18 cellular contexts compared by ENCODE assay signal in genomic region chr11:45610627-45611026, GRCh38. TPM values are rescaled to one million over a fixed set of nuclear protein-coding genes. Genes with fewer than 3 reads are reported as not detected.
DNase-seq lines count a peak whose midpoint lies in the region; ATAC-seq and TF ChIP-seq lines count a peak whose summit lies in the region.
"Had no signal": no experiment of that assay in that cellular context is flagged by ENCODE, and none has a peak within 500 bp of the region (broad histone marks: within the 10 kb centered on the region; RNA-seq: fewer than 3 reads in every experiment).

No MANE protein-coding gene starts in this region.

- H3K4me1 ChIP-seq in mammary epithelial cell (ENCODE audit: insufficient read depth, low read length) (no peaks in the 10 kb centered on the region), spleen (peaks cover 0 to 17% (median 6%) of the 10 kb centered on the region in 6 donors)
- H3K4me1 ChIP-seq: A549, SJSA1 had no signal

- no peaks in the 10 kb centered on the region for H3K9me3 Mint-ChIP-seq in WTC11
- H3K9me3 Mint-ChIP-seq: HFFc6 had no signal

- CTCF ChIA-PET in WTC11 (lab: Charles Lee) (interaction anchor here (1.6 kb wide), 1 partner anchor 161 kb away, joined by 5 read pairs; no protein-coding TSS in a partner anchor), mammary epithelial cell (lab: Charles Lee; ENCODE audit: low non-redundant PET) (no interaction called here)

- no peak overlapping the region for H2AFZ ChIP-seq in mammary epithelial cell (ENCODE audit: low read depth, low read length)

- H3K36me3 Mint-ChIP-seq in WTC11: no peaks in the 10 kb centered on the region

- dilution Hi-C loops in mammary epithelial cell (cut with HindIII; ENCODE audit: low sequenced_read_pairs): no loop called here

- H3K4me3 ChIP-seq in WERI-Rb-1 (ENCODE audit: low read depth, low read length) (no peak overlapping the region), mammary epithelial cell (replicated peaks in 1 of 3; ENCODE audit: insufficient read depth in 1 of 3, low read depth in 2 of 3, low read length in 3 of 3) (no peak overlapping the region), spleen (no peak overlapping the region)
- H3K4me3 ChIP-seq: A549, SJSA1 had no signal

- H3K79me2 ChIP-seq in mammary epithelial cell (ENCODE audit: insufficient read depth, low read length): no peaks in the 10 kb centered on the region

- ATAC-seq in Right ventricle myocardium superior (ENCODE audit: poor library complexity) (peak; percentile 61), WTC11 (no peak), GM18498 (IDR thresholded peaks at IDR 0.05; ENCODE audit: unreplicated experiment) (no peak)
- ATAC-seq: A549, HepG2 had no signal

- H3K36me3 ChIP-seq in WERI-Rb-1: no peaks in the 10 kb centered on the region
- no peaks in the 10 kb centered on the region for H3K36me3 ChIP-seq in mammary epithelial cell (ENCODE audit: insufficient read depth, low read length)
- no peaks in the 10 kb centered on the region for H3K36me3 ChIP-seq in spleen
- H3K36me3 ChIP-seq: SJSA1 had no signal

- H4K20me1 ChIP-seq in mammary epithelial cell (ENCODE audit: insufficient read depth, low read length): no peaks in the 10 kb centered on the region

- H3K4me1 Mint-ChIP-seq in WTC11: peaks cover 9% of the 10 kb centered on the region

- H3K27ac Mint-ChIP-seq in WTC11: no peak overlapping the region
- H3K27ac Mint-ChIP-seq: HFFc6 had no signal

- BruUV-seq in mammary epithelial cell (replicated peaks; lab: Mats Ljungman, UMichigan): no TSS peak

- intact Hi-C loops in Right ventricle myocardium superior (cut with DNase I) (no loop called here), cardiac septum (cut with DNase I) (no loop called here), mammary epithelial cell (cut with micrococcal nuclease) (no loop called here), spleen (cut with DNase I; ENCODE audit: low total_unique reads) (no loop called here)

- H3K9ac ChIP-seq in mammary epithelial cell (ENCODE audit: insufficient read depth, low read length): no peak overlapping the region
- H3K9ac ChIP-seq: KMS-11 had no signal

- DNase-seq in Right ventricle myocardium superior (peak; percentile 47), cardiac septum (ENCODE audit: low spot score) (no peak), MV-4-11 (lab: John Stamatoyannopoulos, UW) (peak; percentile 94), WERI-Rb-1 (no peak), WTC11 (ENCODE audit: low spot score) (no peak), mammary epithelial cell (no peak), spleen (no peak)
- DNase-seq: C1 segment of cervical spinal cord, HFFc6, NCI-H1417 treated with DMSO at 0.1 percent for 48 hours, NCI-H2081 treated with DMSO at 0.1 percent for 48 hours, SW 1271 had no signal

- WGBS in mammary epithelial cell (ENCODE audit: low coverage, missing lambda C conversion rate): 24% methylated on average over 3 of the region's 3 CpGs
- 11 to 43% (median 22%) methylated on average over 3 of the region's 3 CpGs for WGBS in spleen, 5 donors

- POLR2A ChIA-PET in WTC11 (lab: Charles Lee): no interaction called here

- H3K27me3 Mint-ChIP-seq in WTC11 (ENCODE audit: low read depth): no peaks in the 10 kb centered on the region; the same call in 1 of the 2 replicates

- H3K4me2 ChIP-seq in mammary epithelial cell (ENCODE audit: insufficient read depth, low read depth, low read length): no peak overlapping the region
- H3K4me2 ChIP-seq: A549, KMS-11 had no signal

- H3K9me3 ChIP-seq in WERI-Rb-1 (ENCODE audit: severe bottlenecking): no peaks in the 10 kb centered on the region
- no peaks in the 10 kb centered on the region for H3K9me3 ChIP-seq in mammary epithelial cell (replicated peaks; ENCODE audit: insufficient read depth, low read length)
- no peaks in the 10 kb centered on the region for H3K9me3 ChIP-seq in spleen
- H3K9me3 ChIP-seq: A549, SJSA1 had no signal

- H3K27ac ChIP-seq in WERI-Rb-1 (peak overlapping the region; percentile 77), mammary epithelial cell (ENCODE audit: insufficient read depth, low read depth, low read length) (no peak overlapping the region), spleen (peak overlapping the region in 1 of 8 donors; percentile 24)
- H3K27ac ChIP-seq: A549, KMS-11, SJSA1 had no signal

- in situ Hi-C loops in mammary epithelial cell (cut with MboI; ENCODE audit: low sequenced_read_pairs in 2 of 2): no loop called here

- no peak for TF ChIP-seq POLR2A in spleen (IDR thresholded peaks at IDR 0.05)

- no peak for TF ChIP-seq CTCF in WERI-Rb-1 (IDR thresholded peaks at IDR 0.05; ENCODE audit: low read depth, low read length)
- no peak for TF ChIP-seq CTCF in WTC11 (IDR thresholded peaks at IDR 0.05)
- no peak for TF ChIP-seq CTCF in mammary epithelial cell (conservative IDR thresholded peaks at IDR 0.05 in 1 of 2, IDR thresholded peaks at IDR 0.05 in 1 of 2; ENCODE audit: extremely low read depth in 1 of 2, insufficient read depth in 1 of 2, low read depth in 1 of 2, low read length in 2 of 2)
- no peak for TF ChIP-seq CTCF in spleen (IDR thresholded peaks at IDR 0.05 in 8 of 11, conservative IDR thresholded peaks at IDR 0.05 in 3 of 11)

- no peak overlapping the region for H3K4me3 Mint-ChIP-seq in WTC11
- H3K4me3 Mint-ChIP-seq: HFFc6 had no signal

- H3K27me3 ChIP-seq in WERI-Rb-1 (ENCODE audit: insufficient read depth, low read depth, severe bottlenecking) (no peaks in the 10 kb centered on the region), mammary epithelial cell (ENCODE audit: insufficient read depth, low read length) (peaks cover 2% of the 10 kb centered on the region), spleen (replicated peaks in 1 of 7) (peaks cover 0 to 56% (median 5%) of the 10 kb centered on the region in 7 donors)

TF ChIP-seq in WTC11, 78 proteins besides CTCF, POLR2A, EP300 and RAD21 (continues in another document):
- TF ChIP-seq CBFB (CRISPR knock-in tag; IDR thresholded peaks at IDR 0.05; ENCODE audit: low read depth) (no peak), KAT7 (CRISPR knock-in tag; IDR thresholded peaks at IDR 0.05; ENCODE audit: borderline replicate concordance) (no peak), ZNF425 (CRISPR knock-in tag; conservative IDR thresholded peaks at IDR 0.05) (no peak), ZSCAN18 (CRISPR knock-in tag; IDR thresholded peaks at IDR 0.05) (no peak), ATF2 (CRISPR knock-in tag; IDR thresholded peaks at IDR 0.05; ENCODE audit: borderline replicate concordance, low read depth) (no peak), MAX (CRISPR knock-in tag; IDR thresholded peaks at IDR 0.05) (no peak)

RNA-seq across cellular contexts. Expression of gene CHST1, which starts 54.8 kb away (rescaled TPM):
- 3.1 TPM for total RNA-seq in Right ventricle myocardium superior
- total RNA-seq in cardiac septum: 2.6 TPM
- total RNA-seq in WTC11 (2021): 2.4 to 2.6 TPM (median 2.4 TPM) in 3 replicates
- total RNA-seq in mammary epithelial cell: 1 to 10 TPM in 1 of 2 donors, under 1 TPM in 1; 0.33 to 1.2 TPM
- 0.02 TPM for polyA plus RNA-seq in mammary epithelial cell
- polyA minus RNA-seq in mammary epithelial cell: not detected
- 10 to 100 TPM in 3 of 7 donors, 1 to 10 TPM in 4; 4.3 to 18.9 (median 9.0) TPM for total RNA-seq in spleen
- polyA plus RNA-seq in spleen: 1 to 10 TPM; 1.1 to 4.9 (median 3.3) TPM
- total RNA-seq: HepG2, OCI-LY7, SJSA1 had no signal
- polyA plus RNA-seq: HepG2 had no signal

Comparison
In these comparisons a context has a peak if more than half of its experiments do, and no peak if none do; other contexts are left out.
1. DNase-seq: peak in Right ventricle myocardium superior (single experiment) and MV-4-11 (single experiment); none in cardiac septum (single experiment), WERI-Rb-1 (single experiment), WTC11 (single experiment), mammary epithelial cell (single experiment) and spleen (single experiment).